ENCODE assay signal across 18 cellular contexts in the genomic region with DNA sequence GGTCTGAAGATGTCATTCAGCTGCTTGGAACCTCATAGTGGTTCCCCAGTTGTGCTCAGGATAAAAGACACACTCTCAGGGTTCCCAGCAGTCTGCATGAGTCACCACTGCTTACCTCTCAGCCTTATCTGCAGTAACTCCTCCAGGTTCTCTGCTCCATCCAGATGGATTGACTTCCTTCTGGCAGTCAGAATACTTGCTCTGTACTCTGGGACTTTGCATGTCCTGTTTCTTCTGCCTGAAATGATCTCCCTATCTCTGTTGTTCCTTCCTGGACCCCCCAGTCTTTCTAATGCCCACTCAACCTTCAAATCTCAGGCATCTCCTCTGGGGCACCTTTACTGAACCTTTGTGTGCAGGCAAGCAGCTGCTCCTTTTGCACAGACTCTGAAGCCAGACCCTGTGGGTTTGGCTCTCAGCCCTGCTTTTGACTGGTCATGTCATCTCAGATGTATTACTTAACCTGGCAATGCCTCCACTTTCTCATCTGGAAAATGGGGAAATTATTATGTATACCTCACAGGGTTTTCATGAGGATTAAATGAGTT. TPM values are rescaled to one million over a fixed set of nuclear protein-coding genes. Genes with fewer than 3 reads are reported as not detected.
DNase-seq lines count a peak whose midpoint lies in the region; ATAC-seq and TF ChIP-seq lines count a peak whose summit lies in the region.
"Had no signal": no experiment of that assay in that cellular context is flagged by ENCODE, and none has a peak within 500 bp of the region (broad histone marks: within the 10 kb centered on the region; RNA-seq: fewer than 3 reads in every experiment).

No MANE protein-coding gene starts in this region.

- no peak overlapping the region for H3K4me3 Mint-ChIP-seq in osteocyte (ENCODE audit: unreplicated experiment)
- H3K4me3 Mint-ChIP-seq: activated T-helper 1 cell treated with anti-CD3 and anti-CD28 coated beads, Interleukin-12 subunit alpha, Interleukin-12 subunit beta, Interleukin-2, Interleukin-4 antibody, amounts not matched to agents 30 ng/mL and 10 ng/mL and 1 ng/mL, durations not matched to agents 14 hours and 24 hours and 36 hours; CD4-positive, CD25-positive, alpha-beta regulatory T cell; neural crest cell had no signal

- intact Hi-C loops in left colon (cut with DNase I, micrococcal nuclease) = no loop called here

- H3K27ac Mint-ChIP-seq in osteocyte (ENCODE audit: unreplicated experiment) = peak overlapping the region; percentile 21
- H3K27ac Mint-ChIP-seq: activated T-helper 1 cell treated with anti-CD3 and anti-CD28 coated beads, Interleukin-12 subunit alpha, Interleukin-12 subunit beta, Interleukin-2, Interleukin-4 antibody, amounts not matched to agents 30 ng/mL and 10 ng/mL and 1 ng/mL, durations not matched to agents 14 hours and 24 hours and 36 hours had no signal

- H3K9me3 Mint-ChIP-seq in osteocyte (ENCODE audit: unreplicated experiment) = no peaks in the 10 kb centered on the region
- H3K9me3 Mint-ChIP-seq: activated T-helper 1 cell treated with anti-CD3 and anti-CD28 coated beads, Interleukin-12 subunit alpha, Interleukin-12 subunit beta, Interleukin-2, Interleukin-4 antibody, amounts not matched to agents 30 ng/mL and 10 ng/mL and 1 ng/mL, durations not matched to agents 14 hours and 24 hours and 36 hours; CD4-positive, CD25-positive, alpha-beta regulatory T cell had no signal

- peak; percentile 52 for DNase-seq in HT1080 (ENCODE audit: low read depth)
- DNase-seq in RPMI8226 = peak; percentile 24
- peak; percentile 35 for DNase-seq in epithelial cell of esophagus (ENCODE audit: low read depth)
- no peak for DNase-seq in osteocyte (ENCODE audit: extremely low spot score, unreplicated experiment)
- no peak for DNase-seq in HCEC 1CT
- no peak for DNase-seq in left colon
- DNase-seq: activated CD4-positive, alpha-beta T cell treated with anti-CD3 and anti-CD28 coated beads, Interleukin-2, amount 50 U/mL, for 4 hours; CD4-positive, CD25-positive, alpha-beta regulatory T cell; effector CD4-positive, alpha-beta T cell; GOT3; islet precursor cell; MM.1S; T-helper 2 cell had no signal

- H3K4me1 Mint-ChIP-seq in osteocyte (ENCODE audit: unreplicated experiment) = peaks cover 49% of the 10 kb centered on the region

- no peak for TF ChIP-seq CTCF in epithelial cell of esophagus (IDR thresholded peaks at IDR 0.05; ENCODE audit: insufficient read depth, low read depth, low read length, missing control alignments)
- no peak for TF ChIP-seq CTCF in osteocyte (IDR thresholded peaks at IDR 0.05)

- no peaks in the 10 kb centered on the region for H3K27me3 Mint-ChIP-seq in osteocyte (ENCODE audit: unreplicated experiment)
- H3K27me3 Mint-ChIP-seq: CD4-positive, CD25-positive, alpha-beta regulatory T cell had no signal

- H3K36me3 Mint-ChIP-seq in osteocyte (ENCODE audit: unreplicated experiment) = no peaks in the 10 kb centered on the region

- ATAC-seq in GM18870 (IDR thresholded peaks at IDR 0.05; ENCODE audit: unreplicated experiment) (no peak), left colon (no peak), GM18861 (IDR thresholded peaks at IDR 0.05; ENCODE audit: unreplicated experiment) (no peak)
- ATAC-seq: gastroesophageal sphincter had no signal

- no peak overlapping the region for H3K4me3 ChIP-seq in epithelial cell of esophagus (ENCODE audit: low read length)
- H3K4me3 ChIP-seq: gastroesophageal sphincter had no signal

RNA-seq across cellular contexts. Expression of gene ITPR1, which starts 38.4 kb away (rescaled TPM):
- 16.7 and 19.3 TPM in 2 replicates for total RNA-seq in HT1080 (2014; rRNA removed; shearing (Covaris generic))
- polyA plus RNA-seq in HT1080 (2015; cell fraction: cytosol; rRNA removed) = 15.0 and 17.8 TPM in 2 replicates
- 49.0 and 52.3 TPM in 2 replicates for polyA plus RNA-seq in HT1080 (2015; cell fraction: nucleus; rRNA removed)
- total RNA-seq in osteocyte (26.3 and 34.3 TPM in 2 replicates), left colon (10 to 100 TPM in 1 of 2 donors, 1 to 10 TPM in 1; 8.9 to 21.2 TPM)

Comparison
In these comparisons a context has a peak if more than half of its experiments do, and no peak if none do; other contexts are left out.
1. DNase-seq: peak in HT1080 (single experiment), RPMI8226 (single experiment) and epithelial cell of esophagus (single experiment); none in osteocyte (single experiment), HCEC 1CT (single experiment) and left colon (0 of 2).